ENCODE assay signal across 27 cellular contexts in genomic region chr6:61622601-61623000, GRCh38.
"Had no signal": no experiment of that assay in that cellular context is flagged by ENCODE, and none has a peak within 500 bp of the region (broad histone marks: within the 10 kb centered on the region; RNA-seq: fewer than 3 reads in every experiment).

No MANE protein-coding gene starts in this region.

- H3K27ac ChIP-seq: brain microvascular endothelial cell, coronary artery, dorsolateral prefrontal cortex had no signal

- H3K4me3 Mint-ChIP-seq: activated CD4-positive, alpha-beta memory T cell treated with anti-CD3 and anti-CD28 coated beads for 36 hours; activated CD4-positive, alpha-beta T cell treated with anti-CD3 and anti-CD28 coated beads for 36 hours; activated CD4-positive, alpha-beta T cell treated with anti-CD3 and anti-CD28 coated beads, Interleukin-2, amount 10 ng/mL, durations not matched to agents 24 days and 14 days; activated CD8-positive, alpha-beta memory T cell treated with anti-CD3 and anti-CD28 coated beads, Interleukin-2, amount 10 ng/mL, durations not matched to agents 7 days and 5 days; activated CD8-positive, alpha-beta T cell treated with anti-CD3 and anti-CD28 coated beads, Interleukin-2, amount 10 ng/mL, durations not matched to agents 7 days and 5 days; activated naive CD8-positive, alpha-beta T cell; central memory CD8-positive, alpha-beta T cell; dendritic cell treated with granulocyte-macrophage colony-stimulating factor and Interleukin-4, amounts not matched to agents 40 ng/mL and 50 ng/mL, for 4 days; endodermal cell; T-helper 17 cell had no signal

- H3K36me3 Mint-ChIP-seq: activated CD4-positive, alpha-beta memory T cell treated with anti-CD3 and anti-CD28 coated beads for 36 hours; activated CD8-positive, alpha-beta memory T cell treated with anti-CD3 and anti-CD28 coated beads, Interleukin-2, amount 10 ng/mL, durations not matched to agents 7 days and 5 days; activated naive CD8-positive, alpha-beta T cell had no signal

- DNase-seq: activated CD4-positive, alpha-beta memory T cell treated with anti-CD3 and anti-CD28 coated beads for 36 hours; activated CD4-positive, alpha-beta T cell treated with anti-CD3 and anti-CD28 coated beads for 36 hours; activated CD4-positive, alpha-beta T cell treated with anti-CD3 and anti-CD28 coated beads, Interleukin-2, amount 10 ng/mL, durations not matched to agents 24 days and 14 days; activated CD4-positive, CD25-positive, alpha-beta regulatory T cell; activated CD4-positive, CD25-positive, alpha-beta regulatory T cell treated with anti-CD3 and anti-CD28 coated beads, Interleukin-2, amount 50 U/mL, for 72 hours; activated CD8-positive, alpha-beta memory T cell treated with anti-CD3 and anti-CD28 coated beads, Interleukin-2, amount 10 ng/mL, durations not matched to agents 7 days and 5 days; activated CD8-positive, alpha-beta memory T cell treated with anti-CD3 and anti-CD28 coated beads, Interleukin-2, amount 50 U/mL, for 4 hours; activated CD8-positive, alpha-beta T cell treated with anti-CD3 and anti-CD28 coated beads, Interleukin-2, amount 10 ng/mL, durations not matched to agents 7 days and 5 days; activated gamma-delta T cell treated with Interleukin-2 at 50 U/mL for 16 hours; activated naive CD4-positive, alpha-beta T cell treated with anti-CD3 and anti-CD28 coated beads, Interleukin-2, amount 50 U/mL, for 16 hours; activated naive CD4-positive, alpha-beta T cell treated with Interleukin-2 at 50 U/mL for 16 hours; activated T-cell treated with anti-CD3 and anti-CD28 coated beads, Interleukin-2, amount 50 U/mL, for 1 hour; activated T-cell treated with anti-CD3 and anti-CD28 coated beads, Interleukin-2, amount 50 U/mL, for 48 hours; amniotic stem cell; anterior cingulate cortex; brain microvascular endothelial cell; dorsolateral prefrontal cortex; effector memory CD4-positive, alpha-beta T cell; endodermal cell; foreskin fibroblast; T-helper 1 cell; T-helper 17 cell had no signal

- H3K27me3 ChIP-seq: brain microvascular endothelial cell, dorsolateral prefrontal cortex had no signal

- H3K27ac Mint-ChIP-seq: activated CD4-positive, alpha-beta memory T cell treated with anti-CD3 and anti-CD28 coated beads for 36 hours; activated CD4-positive, alpha-beta T cell treated with anti-CD3 and anti-CD28 coated beads for 36 hours; activated CD4-positive, alpha-beta T cell treated with anti-CD3 and anti-CD28 coated beads, Interleukin-2, amount 10 ng/mL, durations not matched to agents 24 days and 14 days; activated CD8-positive, alpha-beta memory T cell treated with anti-CD3 and anti-CD28 coated beads, Interleukin-2, amount 10 ng/mL, durations not matched to agents 7 days and 5 days; activated CD8-positive, alpha-beta T cell treated with anti-CD3 and anti-CD28 coated beads, Interleukin-2, amount 10 ng/mL, durations not matched to agents 7 days and 5 days; activated naive CD8-positive, alpha-beta T cell; dendritic cell treated with granulocyte-macrophage colony-stimulating factor and Interleukin-4, amounts not matched to agents 40 ng/mL and 50 ng/mL, for 4 days; endodermal cell; T-helper 17 cell had no signal

- H3K36me3 ChIP-seq: brain microvascular endothelial cell had no signal

- H3K4me3 ChIP-seq: coronary artery, dorsolateral prefrontal cortex had no signal

- H3K27me3 Mint-ChIP-seq: activated CD4-positive, alpha-beta memory T cell treated with anti-CD3 and anti-CD28 coated beads for 36 hours; activated CD4-positive, alpha-beta T cell treated with anti-CD3 and anti-CD28 coated beads for 36 hours; activated CD4-positive, alpha-beta T cell treated with anti-CD3 and anti-CD28 coated beads, Interleukin-2, amount 10 ng/mL, durations not matched to agents 24 days and 14 days; activated CD8-positive, alpha-beta memory T cell treated with anti-CD3 and anti-CD28 coated beads, Interleukin-2, amount 10 ng/mL, durations not matched to agents 7 days and 5 days; activated naive CD8-positive, alpha-beta T cell; central memory CD8-positive, alpha-beta T cell; dendritic cell treated with granulocyte-macrophage colony-stimulating factor and Interleukin-4, amounts not matched to agents 40 ng/mL and 50 ng/mL, for 4 days; T-helper 17 cell had no signal

- H3K4me1 Mint-ChIP-seq: activated CD4-positive, alpha-beta T cell treated with anti-CD3 and anti-CD28 coated beads for 36 hours; activated CD4-positive, alpha-beta T cell treated with anti-CD3 and anti-CD28 coated beads, Interleukin-2, amount 10 ng/mL, durations not matched to agents 24 days and 14 days; activated CD8-positive, alpha-beta memory T cell treated with anti-CD3 and anti-CD28 coated beads, Interleukin-2, amount 10 ng/mL, durations not matched to agents 7 days and 5 days; central memory CD8-positive, alpha-beta T cell; endodermal cell; T-helper 17 cell had no signal

- ATAC-seq: activated CD4-positive, alpha-beta T cell treated with anti-CD3 and anti-CD28 coated beads for 36 hours; activated CD8-positive, alpha-beta memory T cell treated with anti-CD3 and anti-CD28 coated beads, Interleukin-2, amount 10 ng/mL, durations not matched to agents 7 days and 5 days; activated CD8-positive, alpha-beta T cell treated with anti-CD3 and anti-CD28 coated beads, Interleukin-2, amount 10 ng/mL, durations not matched to agents 7 days and 5 days; esophagus mucosa; T-helper 17 cell had no signal
